In the genomic region with DNA sequence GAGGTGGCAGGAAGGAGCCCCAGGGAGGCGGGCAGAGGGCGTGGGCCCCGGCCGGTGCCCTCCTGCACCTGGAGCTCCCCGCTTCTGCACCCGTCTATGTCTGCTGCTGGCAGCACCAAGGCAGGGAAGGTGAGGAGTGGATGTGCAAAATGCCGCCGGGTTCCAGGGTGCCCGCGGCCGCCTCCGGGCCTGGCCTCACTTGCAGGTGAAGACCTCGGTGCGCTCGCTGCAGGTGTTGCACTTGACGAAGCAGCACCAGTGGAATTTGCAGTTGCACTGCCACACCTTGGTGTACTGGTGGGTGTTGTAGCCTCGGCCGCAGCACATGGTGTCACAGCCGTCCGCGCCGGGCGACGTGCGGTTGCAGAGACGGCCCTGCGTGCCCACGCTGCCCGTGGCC, we compare ENCODE assay signal across 29 cellular contexts. TPM values are rescaled to one million over a fixed set of nuclear protein-coding genes. Genes with fewer than 3 reads are reported as not detected.
"Had no signal": no experiment of that assay in that cellular context is flagged by ENCODE, and none has a peak within 500 bp of the region (broad histone marks: within the 10 kb centered on the region; RNA-seq: fewer than 3 reads in every experiment).

No MANE protein-coding gene starts in this region.

- H3K36me3 ChIP-seq: stomach, suprapubic skin, thoracic aorta, thyroid gland, tibial artery, tibial nerve, transverse colon, upper lobe of left lung, upper lobe of right lung, uterus, vagina had no signal

- H3K27ac Mint-ChIP-seq: stimulated activated effector memory CD8-positive, alpha-beta T cell treated with anti-CD3 and anti-CD28 coated beads, Interleukin-12 subunit alpha, Interleukin-12 subunit beta, amount 100 ng/mL, for 72 hours; stimulated activated memory B cell treated with anti-CD40 and anti-IgM and Interleukin-4, amounts not matched to agents 10 μg/mL and 1 μg/mL and 100 μg/mL, for 72 hours; stimulated activated naive B cell treated with anti-CD40 and anti-IgM and Interleukin-4, amounts not matched to agents 10 μg/mL and 1 μg/mL and 100 μg/mL, for 72 hours; stimulated activated naive CD8-positive, alpha-beta T cell treated with anti-CD3 and anti-CD28 coated beads, Interleukin-15, amount 100 ng/mL, for 72 hours; stimulated activated naive CD8-positive, alpha-beta T cell treated with anti-CD3 and anti-CD28 coated beads, Interleukin-15, Interleukin-2, amounts not matched to agents 100 ng/mL and 50 ng/mL, for 24 hours; type B pancreatic cell had no signal

- H3K9me3 ChIP-seq: stomach, suprapubic skin, testis, thoracic aorta, thyroid gland, tibial artery, tibial nerve, transverse colon, upper lobe of left lung, upper lobe of right lung, uterus, vagina had no signal

- ATAC-seq: stimulated activated effector memory CD8-positive, alpha-beta T cell treated with anti-CD3 and anti-CD28 coated beads, Interleukin-12 subunit alpha, Interleukin-12 subunit beta, amount 100 ng/mL, for 72 hours; stimulated activated memory B cell treated with anti-CD40 and anti-IgM and Interleukin-4, amounts not matched to agents 10 μg/mL and 1 μg/mL and 100 μg/mL, for 72 hours; stimulated activated naive B cell treated with anti-CD40 and anti-IgM and Interleukin-4, amounts not matched to agents 10 μg/mL and 1 μg/mL and 100 μg/mL, for 72 hours; stimulated activated naive CD8-positive, alpha-beta T cell treated with anti-CD3 and anti-CD28 coated beads, Interleukin-15, amount 100 ng/mL, for 72 hours; stimulated activated naive CD8-positive, alpha-beta T cell treated with anti-CD3 and anti-CD28 coated beads, Interleukin-15, Interleukin-2, amounts not matched to agents 100 U/mL and 50 U/mL, for 24 hours; upper lobe of right lung had no signal

- H3K4me3 ChIP-seq: stomach, suprapubic skin, testis, thoracic aorta, thyroid gland, tibial artery, tibial nerve, transverse colon, upper lobe of left lung, upper lobe of right lung, uterus, vagina had no signal

- H3K4me1 ChIP-seq: suprapubic skin, tibial nerve, transverse colon, upper lobe of right lung, uterus had no signal

- H3K9me3 Mint-ChIP-seq: stimulated activated effector memory CD8-positive, alpha-beta T cell treated with anti-CD3 and anti-CD28 coated beads, Interleukin-12 subunit alpha, Interleukin-12 subunit beta, amount 100 ng/mL, for 72 hours; stimulated activated memory B cell treated with anti-CD40 and anti-IgM and Interleukin-4, amounts not matched to agents 10 μg/mL and 1 μg/mL and 100 μg/mL, for 72 hours; stimulated activated naive B cell treated with anti-CD40 and anti-IgM and Interleukin-4, amounts not matched to agents 10 μg/mL and 1 μg/mL and 100 μg/mL, for 72 hours; stimulated activated naive CD8-positive, alpha-beta T cell treated with anti-CD3 and anti-CD28 coated beads, Interleukin-15, amount 100 ng/mL, for 72 hours; stimulated activated naive CD8-positive, alpha-beta T cell treated with anti-CD3 and anti-CD28 coated beads, Interleukin-15, Interleukin-2, amounts not matched to agents 100 ng/mL and 50 ng/mL, for 24 hours; type B pancreatic cell had no signal

- DNase-seq: stimulated activated CD4-positive, alpha-beta T cell treated with anti-CD3 and anti-CD28 coated beads, Interleukin-2, amount 100 ng/mL, for 48 hours; stimulated activated CD4-positive, alpha-beta T cell treated with anti-CD3 and anti-CD28 coated beads, Interleukin-4, amount 100 ng/mL, for 1 hour; stimulated activated CD4-positive, alpha-beta T cell treated with anti-CD3 and anti-CD28 coated beads, Interleukin-4, amount 100 ng/mL, for 24 hours; stimulated activated CD4-positive, alpha-beta T cell treated with anti-CD3 and anti-CD28 coated beads, Interleukin-4, amount 100 ng/mL, for 4 hours; stimulated activated CD8-positive, alpha-beta memory T cell treated with anti-CD3 and anti-CD28 coated beads, Interleukin-4, amount 100 ng/mL, for 48 hours; stimulated activated naive B cell treated with anti-CD40 and anti-IgM and Interleukin-4, amounts not matched to agents 10 μg/mL and 1 μg/mL and 100 μg/mL, for 72 hours; stimulated activated naive CD4-positive, alpha-beta T cell; stimulated activated naive CD4-positive, alpha-beta T cell treated with Interleukin-2 at 50 U/mL for 16 hours; stimulated activated naive CD8-positive, alpha-beta T cell treated with anti-CD3 and anti-CD28 coated beads, Interleukin-15, amount 100 ng/mL, for 72 hours; stimulated activated naive CD8-positive, alpha-beta T cell treated with anti-CD3 and anti-CD28 coated beads, Interleukin-15, Interleukin-2, amounts not matched to agents 100 U/mL and 50 U/mL, for 24 hours; stomach; substantia nigra; testis; thyroid gland; tibial artery; transverse colon; trophoblast cell; upper lobe of right lung; uterus had no signal

- H3K27me3 Mint-ChIP-seq: stimulated activated naive CD8-positive, alpha-beta T cell treated with anti-CD3 and anti-CD28 coated beads, Interleukin-15, Interleukin-2, amounts not matched to agents 100 ng/mL and 50 ng/mL, for 24 hours had no signal

- H3K4me3 Mint-ChIP-seq: stimulated activated effector memory CD8-positive, alpha-beta T cell treated with anti-CD3 and anti-CD28 coated beads, Interleukin-12 subunit alpha, Interleukin-12 subunit beta, amount 100 ng/mL, for 72 hours; stimulated activated memory B cell treated with anti-CD40 and anti-IgM and Interleukin-4, amounts not matched to agents 10 μg/mL and 1 μg/mL and 100 μg/mL, for 72 hours; stimulated activated naive B cell treated with anti-CD40 and anti-IgM and Interleukin-4, amounts not matched to agents 10 μg/mL and 1 μg/mL and 100 μg/mL, for 72 hours; stimulated activated naive CD8-positive, alpha-beta T cell treated with anti-CD3 and anti-CD28 coated beads, Interleukin-15, amount 100 ng/mL, for 72 hours; stimulated activated naive CD8-positive, alpha-beta T cell treated with anti-CD3 and anti-CD28 coated beads, Interleukin-15, Interleukin-2, amounts not matched to agents 100 ng/mL and 50 ng/mL, for 24 hours; type B pancreatic cell had no signal

- H3K27ac ChIP-seq: stomach, suprapubic skin, testis, thoracic aorta, thyroid gland, tibial artery, tibial nerve, transverse colon, upper lobe of left lung, upper lobe of right lung, uterus, vagina had no signal

- H3K4me1 Mint-ChIP-seq: stimulated activated memory B cell treated with anti-CD40 and anti-IgM and Interleukin-4, amounts not matched to agents 10 μg/mL and 1 μg/mL and 100 μg/mL, for 72 hours; stimulated activated naive B cell treated with anti-CD40 and anti-IgM and Interleukin-4, amounts not matched to agents 10 μg/mL and 1 μg/mL and 100 μg/mL, for 72 hours; stimulated activated naive CD8-positive, alpha-beta T cell treated with anti-CD3 and anti-CD28 coated beads, Interleukin-15, amount 100 ng/mL, for 72 hours had no signal

- H3K27me3 ChIP-seq: testis, thyroid gland, tibial nerve, upper lobe of left lung, uterus, vagina had no signal

- H3K36me3 Mint-ChIP-seq: stimulated activated effector memory CD8-positive, alpha-beta T cell treated with anti-CD3 and anti-CD28 coated beads, Interleukin-12 subunit alpha, Interleukin-12 subunit beta, amount 100 ng/mL, for 72 hours; stimulated activated memory B cell treated with anti-CD40 and anti-IgM and Interleukin-4, amounts not matched to agents 10 μg/mL and 1 μg/mL and 100 μg/mL, for 72 hours; stimulated activated naive B cell treated with anti-CD40 and anti-IgM and Interleukin-4, amounts not matched to agents 10 μg/mL and 1 μg/mL and 100 μg/mL, for 72 hours; type B pancreatic cell had no signal

RNA-seq across cellular contexts. Expression of a gene that starts 54.3 kb away (rescaled TPM):
- total RNA-seq: stomach, subcutaneous adipose tissue, thoracic aorta, tibial nerve, transverse colon had no signal
